Comparison of ENCODE assay signal across 1 cellular context in the genomic region with DNA sequence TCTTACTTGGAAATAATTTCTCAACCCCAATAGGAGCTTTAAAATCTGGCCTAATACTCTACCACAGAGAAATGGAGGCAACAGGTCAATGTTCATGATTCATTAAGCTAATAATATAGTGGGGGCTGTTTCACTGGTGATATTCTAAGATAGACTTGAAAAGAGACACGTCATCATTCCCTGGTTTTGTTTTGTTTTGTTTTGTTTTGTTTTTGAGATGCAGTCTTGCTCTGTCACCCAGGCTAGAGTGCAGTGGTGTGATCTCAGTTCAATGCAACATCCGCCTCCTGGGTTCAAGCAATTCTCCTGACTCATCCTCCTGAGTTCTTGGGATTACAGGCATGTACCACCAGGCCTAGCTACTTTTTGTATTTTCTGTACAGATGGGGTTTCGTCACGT.
TF ChIP-seq lines count a peak whose summit lies in the region.

No MANE protein-coding gene starts in this region.

TF ChIP-seq in GM23338, 12 proteins besides CTCF, POLR2A, EP300 and RAD21 (continued from another document):
- TF ChIP-seq, protein P1, sequence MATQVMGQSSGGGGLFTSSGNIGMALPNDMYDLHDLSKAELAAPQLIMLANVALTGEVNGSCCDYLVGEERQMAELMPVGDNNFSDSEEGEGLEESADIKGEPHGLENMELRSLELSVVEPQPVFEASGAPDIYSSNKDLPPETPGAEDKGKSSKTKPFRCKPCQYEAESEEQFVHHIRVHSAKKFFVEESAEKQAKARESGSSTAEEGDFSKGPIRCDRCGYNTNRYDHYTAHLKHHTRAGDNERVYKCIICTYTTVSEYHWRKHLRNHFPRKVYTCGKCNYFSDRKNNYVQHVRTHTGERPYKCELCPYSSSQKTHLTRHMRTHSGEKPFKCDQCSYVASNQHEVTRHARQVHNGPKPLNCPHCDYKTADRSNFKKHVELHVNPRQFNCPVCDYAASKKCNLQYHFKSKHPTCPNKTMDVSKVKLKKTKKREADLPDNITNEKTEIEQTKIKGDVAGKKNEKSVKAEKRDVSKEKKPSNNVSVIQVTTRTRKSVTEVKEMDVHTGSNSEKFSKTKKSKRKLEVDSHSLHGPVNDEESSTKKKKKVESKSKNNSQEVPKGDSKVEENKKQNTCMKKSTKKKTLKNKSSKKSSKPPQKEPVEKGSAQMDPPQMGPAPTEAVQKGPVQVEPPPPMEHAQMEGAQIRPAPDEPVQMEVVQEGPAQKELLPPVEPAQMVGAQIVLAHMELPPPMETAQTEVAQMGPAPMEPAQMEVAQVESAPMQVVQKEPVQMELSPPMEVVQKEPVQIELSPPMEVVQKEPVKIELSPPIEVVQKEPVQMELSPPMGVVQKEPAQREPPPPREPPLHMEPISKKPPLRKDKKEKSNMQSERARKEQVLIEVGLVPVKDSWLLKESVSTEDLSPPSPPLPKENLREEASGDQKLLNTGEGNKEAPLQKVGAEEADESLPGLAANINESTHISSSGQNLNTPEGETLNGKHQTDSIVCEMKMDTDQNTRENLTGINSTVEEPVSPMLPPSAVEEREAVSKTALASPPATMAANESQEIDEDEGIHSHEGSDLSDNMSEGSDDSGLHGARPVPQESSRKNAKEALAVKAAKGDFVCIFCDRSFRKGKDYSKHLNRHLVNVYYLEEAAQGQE (IDR thresholded peaks at IDR 0.05; ENCODE audit: unreplicated experiment) = no peak
- TF ChIP-seq, protein P2, sequence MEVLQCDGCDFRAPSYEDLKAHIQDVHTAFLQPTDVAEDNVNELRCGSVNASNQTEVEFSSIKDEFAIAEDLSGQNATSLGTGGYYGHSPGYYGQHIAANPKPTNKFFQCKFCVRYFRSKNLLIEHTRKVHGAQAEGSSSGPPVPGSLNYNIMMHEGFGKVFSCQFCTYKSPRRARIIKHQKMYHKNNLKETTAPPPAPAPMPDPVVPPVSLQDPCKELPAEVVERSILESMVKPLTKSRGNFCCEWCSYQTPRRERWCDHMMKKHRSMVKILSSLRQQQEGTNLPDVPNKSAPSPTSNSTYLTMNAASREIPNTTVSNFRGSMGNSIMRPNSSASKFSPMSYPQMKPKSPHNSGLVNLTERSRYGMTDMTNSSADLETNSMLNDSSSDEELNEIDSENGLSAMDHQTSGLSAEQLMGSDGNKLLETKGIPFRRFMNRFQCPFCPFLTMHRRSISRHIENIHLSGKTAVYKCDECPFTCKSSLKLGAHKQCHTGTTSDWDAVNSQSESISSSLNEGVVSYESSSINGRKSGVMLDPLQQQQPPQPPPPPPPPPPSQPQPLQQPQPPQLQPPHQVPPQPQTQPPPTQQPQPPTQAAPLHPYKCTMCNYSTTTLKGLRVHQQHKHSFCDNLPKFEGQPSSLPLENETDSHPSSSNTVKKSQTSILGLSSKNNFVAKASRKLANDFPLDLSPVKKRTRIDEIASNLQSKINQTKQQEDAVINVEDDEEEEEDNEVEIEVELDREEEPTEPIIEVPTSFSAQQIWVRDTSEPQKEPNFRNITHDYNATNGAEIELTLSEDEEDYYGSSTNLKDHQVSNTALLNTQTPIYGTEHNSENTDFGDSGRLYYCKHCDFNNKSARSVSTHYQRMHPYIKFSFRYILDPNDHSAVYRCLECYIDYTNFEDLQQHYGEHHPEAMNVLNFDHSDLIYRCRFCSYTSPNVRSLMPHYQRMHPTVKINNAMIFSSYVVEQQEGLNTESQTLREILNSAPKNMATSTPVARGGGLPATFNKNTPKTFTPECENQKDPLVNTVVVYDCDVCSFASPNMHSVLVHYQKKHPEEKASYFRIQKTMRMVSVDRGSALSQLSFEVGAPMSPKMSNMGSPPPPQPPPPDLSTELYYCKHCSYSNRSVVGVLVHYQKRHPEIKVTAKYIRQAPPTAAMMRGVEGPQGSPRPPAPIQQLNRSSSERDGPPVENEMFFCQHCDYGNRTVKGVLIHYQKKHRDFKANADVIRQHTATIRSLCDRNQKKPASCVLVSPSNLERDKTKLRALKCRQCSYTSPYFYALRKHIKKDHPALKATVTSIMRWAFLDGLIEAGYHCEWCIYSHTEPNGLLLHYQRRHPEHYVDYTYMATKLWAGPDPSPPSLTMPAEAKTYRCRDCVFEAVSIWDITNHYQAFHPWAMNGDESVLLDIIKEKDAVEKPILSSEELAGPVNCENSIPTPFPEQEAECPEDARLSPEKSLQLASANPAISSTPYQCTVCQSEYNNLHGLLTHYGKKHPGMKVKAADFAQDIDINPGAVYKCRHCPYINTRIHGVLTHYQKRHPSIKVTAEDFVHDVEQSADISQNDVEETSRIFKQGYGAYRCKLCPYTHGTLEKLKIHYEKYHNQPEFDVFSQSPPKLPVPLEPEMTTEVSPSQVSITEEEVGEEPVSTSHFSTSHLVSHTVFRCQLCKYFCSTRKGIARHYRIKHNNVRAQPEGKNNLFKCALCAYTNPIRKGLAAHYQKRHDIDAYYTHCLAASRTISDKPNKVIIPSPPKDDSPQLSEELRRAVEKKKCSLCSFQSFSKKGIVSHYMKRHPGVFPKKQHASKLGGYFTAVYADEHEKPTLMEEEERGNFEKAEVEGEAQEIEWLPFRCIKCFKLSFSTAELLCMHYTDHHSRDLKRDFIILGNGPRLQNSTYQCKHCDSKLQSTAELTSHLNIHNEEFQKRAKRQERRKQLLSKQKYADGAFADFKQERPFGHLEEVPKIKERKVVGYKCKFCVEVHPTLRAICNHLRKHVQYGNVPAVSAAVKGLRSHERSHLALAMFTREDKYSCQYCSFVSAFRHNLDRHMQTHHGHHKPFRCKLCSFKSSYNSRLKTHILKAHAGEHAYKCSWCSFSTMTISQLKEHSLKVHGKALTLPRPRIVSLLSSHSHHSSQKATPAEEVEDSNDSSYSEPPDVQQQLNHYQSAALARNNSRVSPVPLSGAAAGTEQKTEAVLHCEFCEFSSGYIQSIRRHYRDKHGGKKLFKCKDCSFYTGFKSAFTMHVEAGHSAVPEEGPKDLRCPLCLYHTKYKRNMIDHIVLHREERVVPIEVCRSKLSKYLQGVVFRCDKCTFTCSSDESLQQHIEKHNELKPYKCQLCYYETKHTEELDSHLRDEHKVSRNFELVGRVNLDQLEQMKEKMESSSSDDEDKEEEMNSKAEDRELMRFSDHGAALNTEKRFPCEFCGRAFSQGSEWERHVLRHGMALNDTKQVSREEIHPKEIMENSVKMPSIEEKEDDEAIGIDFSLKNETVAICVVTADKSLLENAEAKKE (CRISPR knock-in tag; IDR thresholded peaks at IDR 0.05) = no peak
- TF ChIP-seq ZNF114 (CRISPR knock-in tag; IDR thresholded peaks at IDR 0.05) = no peak
- no peak for TF ChIP-seq JUNB (IDR thresholded peaks at IDR 0.05; ENCODE audit: unreplicated experiment)
- no peak for TF ChIP-seq NANOG (IDR thresholded peaks at IDR 0.05; ENCODE audit: borderline replicate concordance)
- TF ChIP-seq ZNF331 (CRISPR knock-in tag; IDR thresholded peaks at IDR 0.05; ENCODE audit: low read depth) = no peak
- TF ChIP-seq EZH2 (IDR thresholded peaks at IDR 0.05; ENCODE audit: low read depth, unreplicated experiment) = no peak
- no peak for TF ChIP-seq EZH2phosphoT487 (IDR thresholded peaks at IDR 0.05; ENCODE audit: unreplicated experiment)
- no peak for TF ChIP-seq CREB1 (CRISPR knock-in tag; IDR thresholded peaks at IDR 0.05; ENCODE audit: low read depth)
- TF ChIP-seq, protein P3, sequence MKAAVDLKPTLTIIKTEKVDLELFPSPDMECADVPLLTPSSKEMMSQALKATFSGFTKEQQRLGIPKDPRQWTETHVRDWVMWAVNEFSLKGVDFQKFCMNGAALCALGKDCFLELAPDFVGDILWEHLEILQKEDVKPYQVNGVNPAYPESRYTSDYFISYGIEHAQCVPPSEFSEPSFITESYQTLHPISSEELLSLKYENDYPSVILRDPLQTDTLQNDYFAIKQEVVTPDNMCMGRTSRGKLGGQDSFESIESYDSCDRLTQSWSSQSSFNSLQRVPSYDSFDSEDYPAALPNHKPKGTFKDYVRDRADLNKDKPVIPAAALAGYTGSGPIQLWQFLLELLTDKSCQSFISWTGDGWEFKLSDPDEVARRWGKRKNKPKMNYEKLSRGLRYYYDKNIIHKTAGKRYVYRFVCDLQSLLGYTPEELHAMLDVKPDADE (IDR thresholded peaks at IDR 0.05) = no peak
- TF ChIP-seq STAT1 (IDR thresholded peaks at IDR 0.05; ENCODE audit: unreplicated experiment) = no peak
TF ChIP-seq in GM23338: peak in this region for 0.
